22 cellular contexts compared by ENCODE assay signal in genomic region chr5:124212949-124213348, GRCh38.
"Had no signal": no experiment of that assay in that cellular context is flagged by ENCODE, and none has a peak within 500 bp of the region (broad histone marks: within the 10 kb centered on the region; RNA-seq: fewer than 3 reads in every experiment).

No MANE protein-coding gene starts in this region.

- H3K27me3 ChIP-seq: brain microvascular endothelial cell, esophagus muscularis mucosa, foreskin keratinocyte, tibial nerve had no signal

- H3K27ac Mint-ChIP-seq: activated CD4-positive, alpha-beta memory T cell treated with anti-CD3 and anti-CD28 coated beads, Interleukin-2, amount 10 ng/mL, durations not matched to agents 7 days and 5 days; activated CD4-positive, alpha-beta T cell treated with anti-CD3 and anti-CD28 coated beads, Interleukin-2, amount 10 ng/mL, durations not matched to agents 7 days and 5 days; activated T-cell treated with anti-CD3 and anti-CD28 coated beads, Interleukin-2, amount 50 U/mL, for 24 hours; activated T-helper 17 cell treated with anti-CD3 and anti-CD28 coated beads, Interleukin-2, amount 50 U/mL, for 72 hours; dendritic cell treated with granulocyte-macrophage colony-stimulating factor and Interleukin-4, amounts not matched to agents 40 ng/mL and 50 ng/mL, for 4 days; nephron had no signal

- H3K4me1 Mint-ChIP-seq: activated CD4-positive, alpha-beta memory T cell treated with anti-CD3 and anti-CD28 coated beads, Interleukin-2, amount 10 ng/mL, durations not matched to agents 7 days and 5 days; activated CD4-positive, alpha-beta T cell treated with anti-CD3 and anti-CD28 coated beads, Interleukin-2, amount 10 ng/mL, durations not matched to agents 7 days and 5 days; activated T-helper 17 cell treated with anti-CD3 and anti-CD28 coated beads, Interleukin-2, amount 50 U/mL, for 72 hours; nephron had no signal

- H3K27ac ChIP-seq: brain microvascular endothelial cell, esophagus muscularis mucosa, foreskin keratinocyte, tibial nerve had no signal

- H3K4me3 ChIP-seq: esophagus muscularis mucosa, tibial nerve had no signal

- H3K4me3 Mint-ChIP-seq: activated CD4-positive, alpha-beta memory T cell treated with anti-CD3 and anti-CD28 coated beads, Interleukin-2, amount 10 ng/mL, durations not matched to agents 7 days and 5 days; activated CD4-positive, alpha-beta T cell treated with anti-CD3 and anti-CD28 coated beads, Interleukin-2, amount 10 ng/mL, durations not matched to agents 7 days and 5 days; activated T-cell treated with anti-CD3 and anti-CD28 coated beads, Interleukin-2, amount 50 U/mL, for 24 hours; activated T-helper 17 cell treated with anti-CD3 and anti-CD28 coated beads, Interleukin-2, amount 50 U/mL, for 72 hours; dendritic cell treated with granulocyte-macrophage colony-stimulating factor and Interleukin-4, amounts not matched to agents 40 ng/mL and 50 ng/mL, for 4 days; nephron had no signal

- DNase-seq: activated CD4-positive, alpha-beta memory T cell treated with anti-CD3 and anti-CD28 coated beads, Interleukin-2, amount 10 ng/mL, durations not matched to agents 7 days and 5 days; activated CD4-positive, alpha-beta T cell treated with anti-CD3 and anti-CD28 coated beads for 1 hour; activated CD4-positive, alpha-beta T cell treated with anti-CD3 and anti-CD28 coated beads, Interleukin-2, amount 10 ng/mL, durations not matched to agents 7 days and 5 days; activated CD8-positive, alpha-beta memory T cell treated with anti-CD3 and anti-CD28 coated beads, Interleukin-2, amount 50 U/mL, for 48 hours; activated gamma-delta T cell treated with Interleukin-2 at 50 U/mL for 16 hours; activated naive CD4-positive, alpha-beta T cell treated with anti-CD3 and anti-CD28 coated beads, Interleukin-2, amount 50 U/mL, for 16 hours; activated T-cell treated with anti-CD3 and anti-CD28 coated beads, Interleukin-2, amount 50 U/mL, for 24 hours; amniotic stem cell; brain microvascular endothelial cell; foreskin keratinocyte; mammary epithelial cell; posterior cingulate gyrus; stimulated activated CD4-positive, alpha-beta T cell treated with anti-CD3 and anti-CD28 coated beads, Interleukin-15, amount 100 ng/mL, for 24 hours; stimulated activated CD4-positive, alpha-beta T cell treated with anti-CD3 and anti-CD28 coated beads, Interleukin-2, amount 100 ng/mL, for 24 hours; stimulated activated naive CD4-positive, alpha-beta T cell treated with Interleukin-2 at 50 U/mL for 16 hours; T-helper 2 cell had no signal

- H3K36me3 ChIP-seq: brain microvascular endothelial cell, esophagus muscularis mucosa, tibial nerve had no signal

- H3K9me3 ChIP-seq: esophagus muscularis mucosa, tibial nerve had no signal

- H3K27me3 Mint-ChIP-seq: activated CD4-positive, alpha-beta memory T cell treated with anti-CD3 and anti-CD28 coated beads, Interleukin-2, amount 10 ng/mL, durations not matched to agents 7 days and 5 days; activated CD4-positive, alpha-beta T cell treated with anti-CD3 and anti-CD28 coated beads, Interleukin-2, amount 10 ng/mL, durations not matched to agents 7 days and 5 days; activated T-cell treated with anti-CD3 and anti-CD28 coated beads, Interleukin-2, amount 50 U/mL, for 24 hours; activated T-helper 17 cell treated with anti-CD3 and anti-CD28 coated beads, Interleukin-2, amount 50 U/mL, for 72 hours; dendritic cell treated with granulocyte-macrophage colony-stimulating factor and Interleukin-4, amounts not matched to agents 40 ng/mL and 50 ng/mL, for 4 days had no signal

- ATAC-seq: activated T-helper 17 cell treated with anti-CD3 and anti-CD28 coated beads, Interleukin-2, amount 50 U/mL, for 72 hours; foreskin keratinocyte; right cardiac atrium had no signal

- H3K4me1 ChIP-seq: esophagus muscularis mucosa, foreskin keratinocyte, tibial nerve had no signal
